Comparison of ENCODE assay signal across 8 cellular contexts in genomic region chr19:10603084-10603872, GRCh38. TPM values are rescaled to one million over a fixed set of nuclear protein-coding genes. Genes with fewer than 3 reads are reported as not detected.
DNase-seq lines count a peak whose midpoint lies in the region; ATAC-seq, FAIRE-seq and TF ChIP-seq lines count a peak whose summit lies in the region.

No MANE protein-coding gene starts in this region.

- peak; percentile 48 for FAIRE-seq in GM12891 (lab: Jason Lieb, UNC)

- DNase-seq in GM12891 (ENCODE audit: insufficient read length, low spot score) = peak; percentile 35
- DNase-seq in activated CD8-positive, alpha-beta memory T cell treated with anti-CD3 and anti-CD28 coated beads for 24 hours = peak; percentile 86
- DNase-seq in epithelial cell of esophagus (ENCODE audit: low read depth) = no peak
- no peak for DNase-seq in SW 1271 (lab: John Stamatoyannopoulos, UW)

- peak overlapping the region; percentile 98 for H3K9ac ChIP-seq in neural cell (ENCODE audit: low read length)

- H3K4me3 ChIP-seq in epithelial cell of esophagus (ENCODE audit: low read length) = peak overlapping the region; percentile 55
- H3K4me3 ChIP-seq in neural cell (ENCODE audit: low read length) = peak overlapping the region; percentile 97

- H3K9me2 ChIP-seq in neural cell (ENCODE audit: insufficient read depth, low read length) = no peaks in the 10 kb centered on the region

- TF ChIP-seq RAD21 in neural cell (conservative IDR thresholded peaks at IDR 0.05) = no peak

- H3K27ac ChIP-seq in KOPT-K1 (ENCODE audit: low read depth, low read length, poor library complexity, severe bottlenecking) (peak overlapping the region; percentile 91), neural cell (ENCODE audit: low read length) (peak overlapping the region; percentile 86), temporal lobe (ENCODE audit: low read depth, low read length) (peak overlapping the region; percentile 88)

- TF ChIP-seq CTCF in epithelial cell of esophagus (IDR thresholded peaks at IDR 0.05; ENCODE audit: insufficient read depth, low read depth, low read length, missing control alignments) = no peak
- no peak for TF ChIP-seq CTCF in neural cell (IDR thresholded peaks at IDR 0.05; ENCODE audit: poor library complexity, severe bottlenecking)

- no peaks in the 10 kb centered on the region for H3K27me3 ChIP-seq in neural cell (ENCODE audit: insufficient read depth, low read depth, low read length)

- peak; percentile 28; the same call in 1 of the 2 replicates for TF ChIP-seq POLR2A in GM12891 (IDR thresholded peaks at IDR 0.05; ENCODE audit: low read depth, low read length)

- peak overlapping the region; percentile 74 for H3K4me2 ChIP-seq in neural cell (ENCODE audit: low read length)

- no peaks in the 10 kb centered on the region for H3F3A ChIP-seq in neural cell (ENCODE audit: insufficient read depth, low read length, poor library complexity, severe bottlenecking)

- no peak for ATAC-seq in HG02884 (IDR thresholded peaks at IDR 0.05; ENCODE audit: unreplicated experiment)

- H3K36me3 ChIP-seq in KOPT-K1 (ENCODE audit: insufficient read depth, low read length) (no peaks in the 10 kb centered on the region), neural cell (ENCODE audit: insufficient read depth, low read length) (no peaks in the 10 kb centered on the region)

- H2AFZ ChIP-seq in neural cell (ENCODE audit: low read depth, low read length) = peak overlapping the region; percentile 65

- no peaks in the 10 kb centered on the region for H4K20me1 ChIP-seq in neural cell (ENCODE audit: insufficient read depth)

- TF ChIP-seq EP300 in neural cell (conservative IDR thresholded peaks at IDR 0.05; ENCODE audit: poor library complexity, severe bottlenecking) = no peak

- no peaks in the 10 kb centered on the region for H3K9me3 ChIP-seq in KOPT-K1 (ENCODE audit: insufficient read depth, low read length, poor library complexity, severe bottlenecking)
- no peaks in the 10 kb centered on the region for H3K9me3 ChIP-seq in neural cell (ENCODE audit: low read length)

- H3K79me2 ChIP-seq in neural cell (replicated peaks; ENCODE audit: insufficient read depth, low read length) = peaks cover 29% of the 10 kb centered on the region

TF ChIP-seq in GM12891, 5 proteins besides CTCF, POLR2A, EP300 and RAD21:
- TF ChIP-seq TAF1 (IDR thresholded peaks at IDR 0.05; ENCODE audit: low read depth, low read length) (peak; percentile 6; the same call in 1 of the 2 replicates), SPI1 (IDR thresholded peaks at IDR 0.05; ENCODE audit: low read depth, low read length) (no peak), POU2F2 (IDR thresholded peaks at IDR 0.05; ENCODE audit: low read depth, low read length) (peak; percentile 59; the same call in 1 of the 2 replicates), PAX5 (IDR thresholded peaks at IDR 0.05; ENCODE audit: insufficient read depth, low read length, severe bottlenecking) (no peak), POLR2AphosphoS5 (IDR thresholded peaks at IDR 0.05; ENCODE audit: low read depth, low read length) (no peak)
TF ChIP-seq in GM12891: peak in this region for 2.

TF ChIP-seq in neural cell, 6 proteins besides CTCF, POLR2A, EP300 and RAD21:
- no peak for TF ChIP-seq REST (IDR thresholded peaks at IDR 0.05; ENCODE audit: borderline replicate concordance)
- no peak for TF ChIP-seq SMC3 (conservative IDR thresholded peaks at IDR 0.05; ENCODE audit: poor library complexity)
- TF ChIP-seq MXI1 (conservative IDR thresholded peaks at IDR 0.05; ENCODE audit: poor library complexity, severe bottlenecking) = no peak
- no peak for TF ChIP-seq POLR2AphosphoS5 (IDR thresholded peaks at IDR 0.05)
- no peak for TF ChIP-seq EZH2 (IDR thresholded peaks at IDR 0.05; ENCODE audit: borderline replicate concordance, insufficient read depth, low read length, poor library complexity, severe bottlenecking)
- TF ChIP-seq TAF1 (IDR thresholded peaks at IDR 0.05; ENCODE audit: low read depth) = no peak

RNA-seq across cellular contexts. Expression of gene AP1M2, which starts 16.2 kb away (rescaled TPM):
- 0.05 TPM for polyA plus RNA-seq in GM12891 (2012; ENCODE audit: low read depth, missing spikeins)
- polyA plus RNA-seq in neural cell = 0.38 and 3.7 TPM in 2 replicates
- polyA minus RNA-seq in neural cell = not detected in 2 replicates
- total RNA-seq in temporal lobe = not detected

RNA-seq across cellular contexts. Expression of gene SLC44A2, which starts 22.1 kb away (rescaled TPM):
- 28.5 TPM for polyA plus RNA-seq in GM12891 (2012; ENCODE audit: low read depth, missing spikeins)
- polyA plus RNA-seq in neural cell = 50.0 and 55.7 TPM in 2 replicates
- 28.1 and 29.5 TPM in 2 replicates for polyA minus RNA-seq in neural cell
- total RNA-seq in temporal lobe = 33.4 TPM

RNA-seq across cellular contexts. Expression of gene CDKN2D, which starts 34.5 kb away (rescaled TPM):
- 7.3 TPM for polyA plus RNA-seq in GM12891 (2012; ENCODE audit: low read depth, missing spikeins)
- polyA plus RNA-seq in neural cell = 333 and 339 TPM in 2 replicates
- polyA minus RNA-seq in neural cell = 98.5 and 118 TPM in 2 replicates
- 46.7 TPM for total RNA-seq in temporal lobe

RNA-seq across cellular contexts. Expression of gene KRI1, which starts 37.5 kb away (rescaled TPM):
- 15.2 TPM for polyA plus RNA-seq in GM12891 (2012; ENCODE audit: low read depth, missing spikeins)
- 5.3 and 6.5 TPM in 2 replicates for polyA plus RNA-seq in neural cell
- polyA minus RNA-seq in neural cell = 6.5 and 7.5 TPM in 2 replicates
- total RNA-seq in temporal lobe = 3.2 TPM

RNA-seq across cellular contexts. Expression of gene ILF3, which starts 50.9 kb away (rescaled TPM):
- polyA plus RNA-seq in GM12891 (2012; ENCODE audit: low read depth, missing spikeins) = 154 TPM
- polyA plus RNA-seq in neural cell = 464 and 522 TPM in 2 replicates
- polyA minus RNA-seq in neural cell = 314 and 333 TPM in 2 replicates
- total RNA-seq in temporal lobe = 148 TPM

Comparison
In these comparisons a context has a peak if more than half of its experiments do, and no peak if none do; other contexts are left out.
1. DNase-seq: peak in GM12891 (single experiment) and activated CD8-positive, alpha-beta memory T cell treated with anti-CD3 and anti-CD28 coated beads for 24 hours (single experiment); none in epithelial cell of esophagus (single experiment) and SW 1271 (0 of 2).
2. Peak in every context shown above with its lines, with median percentiles within 50 percentile points of each other: H3K27ac ChIP-seq.